Comparison of ENCODE assay signal across 8 cellular contexts in genomic region chr19:5369962-5370367, GRCh38. TPM values are rescaled to one million over a fixed set of nuclear protein-coding genes. Genes with fewer than 3 reads are reported as not detected.
DNase-seq lines count a peak whose midpoint lies in the region; ATAC-seq, FAIRE-seq and TF ChIP-seq lines count a peak whose summit lies in the region.

No MANE protein-coding gene starts in this region.

- no peak overlapping the region for H3K4me3 ChIP-seq in mesenchymal stem cell (ENCODE audit: insufficient read depth in 1 of 2, low read depth in 1 of 2, low read length in 2 of 2)
- H3K4me3 ChIP-seq in tibial nerve, result no peak overlapping the region

- H3K27ac ChIP-seq in mesenchymal stem cell (ENCODE audit: low read length, poor library complexity, severe bottlenecking) (no peak overlapping the region), tibial nerve (no peak overlapping the region)

- H2BK15ac ChIP-seq in mesenchymal stem cell (ENCODE audit: low read depth, poor library complexity, severe bottlenecking), result no peak overlapping the region

- H4K8ac ChIP-seq in mesenchymal stem cell (ENCODE audit: low read length), result no peak overlapping the region

- H3K27me3 Mint-ChIP-seq in brain, result peaks cover 9% of the 10 kb centered on the region

- H3K4me3 Mint-ChIP-seq in brain, result no peak overlapping the region

- no peak for TF ChIP-seq EP300 in tibial nerve (IDR thresholded peaks at IDR 0.05)

- no peak for TF ChIP-seq POLR2A in GM12892 (IDR thresholded peaks at IDR 0.05; ENCODE audit: low read depth, low read length)
- no peak for TF ChIP-seq POLR2A in tibial nerve (IDR thresholded peaks at IDR 0.05)

- H3K9ac ChIP-seq in mesenchymal stem cell (ENCODE audit: low read length), result no peak overlapping the region

- H3K4ac ChIP-seq in mesenchymal stem cell (ENCODE audit: low read depth in 1 of 2, low read length in 2 of 2), result no peak overlapping the region

- peak; percentile 31 for DNase-seq in ACHN
- peak; percentile 43 for DNase-seq in GM12892 (ENCODE audit: insufficient read length)
- peak; percentile 9 for DNase-seq in T follicular helper cell (ENCODE audit: low read depth)
- DNase-seq in mesenchymal stem cell, result peak; percentile 14
- DNase-seq in tibial nerve (ENCODE audit: low spot score in 2 of 2), result no peak

- no peaks in the 10 kb centered on the region for H3K4me1 Mint-ChIP-seq in brain

- no peaks in the 10 kb centered on the region for H3K36me3 Mint-ChIP-seq in brain

- H3K36me3 ChIP-seq in mesenchymal stem cell (ENCODE audit: control insufficient read depth in 1 of 2, insufficient read depth in 2 of 2, low read depth in 1 of 2, low read length in 2 of 2), result no peaks in the 10 kb centered on the region
- no peaks in the 10 kb centered on the region for H3K36me3 ChIP-seq in tibial nerve

- no peak overlapping the region for H3K27ac Mint-ChIP-seq in brain

- no peak overlapping the region for H2BK5ac ChIP-seq in mesenchymal stem cell (ENCODE audit: low read depth, low read length, poor library complexity, severe bottlenecking)

- no peak for FAIRE-seq in GM12892 (lab: Jason Lieb, UNC)

- peaks cover 0 to 6% (median 0%) of the 10 kb centered on the region in 5 experiments for H3K9me3 Mint-ChIP-seq in brain

- H3K4me2 ChIP-seq in mesenchymal stem cell (ENCODE audit: low read length, poor library complexity, severe bottlenecking), result no peak overlapping the region

- TF ChIP-seq CTCF in brain (conservative IDR thresholded peaks at IDR 0.05) (peak; percentile 45 to 69), tibial nerve (IDR thresholded peaks at IDR 0.05) (peak in 4 of 5 experiments; percentile 8 to 33 (median 14))

- no peak overlapping the region for H2BK12ac ChIP-seq in mesenchymal stem cell (ENCODE audit: low read length in 2 of 2)

- peaks cover 13 to 36% of the 10 kb centered on the region in 2 experiments for H3K27me3 ChIP-seq in mesenchymal stem cell (ENCODE audit: control insufficient read depth in 1 of 2, insufficient read depth in 1 of 2, low read length in 2 of 2)
- H3K27me3 ChIP-seq in tibial nerve, result peaks cover 0 to 8% of the 10 kb centered on the region in 2 donors

- in situ Hi-C loops in ACHN (cut with HindIII; ENCODE audit: low pct_ligation_motif_present, low pct_unique_long_range_greater_than_20kb, low sequenced_read_pairs), result no loop called here

- no peak overlapping the region for H4K91ac ChIP-seq in mesenchymal stem cell (ENCODE audit: low read length)

- H3K9me3 ChIP-seq in mesenchymal stem cell (ENCODE audit: control insufficient read depth, low read length) (peaks cover 3% of the 10 kb centered on the region), tibial nerve (no peaks in the 10 kb centered on the region)

- H3K79me1 ChIP-seq in mesenchymal stem cell (replicated peaks; ENCODE audit: low read length, poor library complexity, severe bottlenecking), result no peaks in the 10 kb centered on the region

- no peak overlapping the region for H3K14ac ChIP-seq in mesenchymal stem cell (ENCODE audit: low read length in 2 of 2)

- WGBS in mesenchymal stem cell, result 33% methylated on average over 8 of the region's 8 CpGs
- 31 to 36% methylated on average over 8 of the region's 8 CpGs for WGBS in tibial nerve, 2 donors

- H3K18ac ChIP-seq in mesenchymal stem cell (ENCODE audit: low read depth in 1 of 2, low read length in 2 of 2), result no peak overlapping the region

- H2AFZ ChIP-seq in mesenchymal stem cell (ENCODE audit: low read depth, low read length), result no peak overlapping the region

- H2AK5ac ChIP-seq in mesenchymal stem cell (ENCODE audit: low read length, severe bottlenecking), result no peak overlapping the region

- ATAC-seq in GM18511 (IDR thresholded peaks at IDR 0.05; ENCODE audit: unreplicated experiment) (no peak), HG02870 (IDR thresholded peaks at IDR 0.05; ENCODE audit: unreplicated experiment) (no peak)

- no peak overlapping the region for H2BK120ac ChIP-seq in mesenchymal stem cell (ENCODE audit: low read depth, low read length)

- no peak overlapping the region for H3K23ac ChIP-seq in mesenchymal stem cell (ENCODE audit: low read length in 2 of 2)

- H3K4me1 ChIP-seq in mesenchymal stem cell (ENCODE audit: control insufficient read depth, insufficient read depth, low read depth, low read length) (no peaks in the 10 kb centered on the region), tibial nerve (no peaks in the 10 kb centered on the region)

RNA-seq across cellular contexts. Expression of gene PTPRS, which starts 29.4 kb away (rescaled TPM):
- 15.0 TPM for polyA plus RNA-seq in GM12892 (2012; ENCODE audit: missing spikeins)
- polyA plus RNA-seq in brain (ENCODE audit: insufficient read depth, low read depth, low replicate concordance), result 52.5 TPM
- 35.3 TPM for polyA plus RNA-seq in mesenchymal stem cell (2013, experiment 1 of 2)
- polyA plus RNA-seq in mesenchymal stem cell (2013, experiment 2 of 2), result 33.9 TPM
- 100 to 1,000 TPM; 446 to 795 (median 529) TPM for total RNA-seq in tibial nerve

Comparison
In these comparisons a context has a peak if more than half of its experiments do, and no peak if none do; other contexts are left out.
1. DNase-seq: peak in ACHN (single experiment), GM12892 (single experiment), T follicular helper cell (single experiment) and mesenchymal stem cell (single experiment); none in tibial nerve (0 of 2).